10 cellular contexts compared by ENCODE assay signal in the genomic region with DNA sequence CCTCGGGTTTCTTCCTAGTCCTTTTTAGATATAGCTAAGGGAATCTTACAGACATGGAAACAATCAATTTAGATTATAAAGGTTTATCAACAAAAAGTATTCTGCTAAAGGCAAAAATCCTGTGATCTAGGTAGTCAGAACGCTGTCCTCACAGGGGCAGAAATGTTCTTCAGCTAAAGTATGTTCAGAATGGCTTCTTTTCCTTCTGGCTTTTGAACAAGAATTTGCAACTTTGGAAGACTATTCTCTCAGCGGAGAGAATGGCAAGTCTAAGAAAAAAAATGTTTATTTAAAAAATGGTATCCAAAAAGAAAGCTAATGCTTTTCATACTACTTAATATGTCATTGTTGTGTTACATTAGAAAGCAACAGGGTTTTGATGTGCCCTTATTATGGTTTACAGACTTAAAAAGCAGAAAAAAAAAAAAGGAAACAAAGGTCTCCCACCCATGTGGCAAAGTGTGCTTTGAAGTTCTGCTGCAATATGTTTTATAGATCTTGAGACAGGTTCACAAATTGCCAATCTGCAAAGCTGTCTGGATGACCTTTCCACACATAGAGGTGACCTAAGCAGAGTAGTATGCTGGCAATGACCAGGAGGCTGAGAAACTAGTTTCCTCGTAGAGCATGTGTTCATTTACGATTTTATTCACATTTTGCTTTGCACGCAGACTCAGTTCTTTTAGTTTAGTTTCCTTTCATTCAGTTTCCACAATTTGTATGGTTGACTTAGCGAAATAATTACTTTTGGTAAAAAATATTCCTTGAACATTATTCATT.
A peak's percentile ranks its signal among the peaks of the same experiment; 100 is the strongest.
DNase-seq lines count a peak whose midpoint lies in the region; ATAC-seq, FAIRE-seq and TF ChIP-seq lines count a peak whose summit lies in the region.
"Had no signal": no experiment of that assay in that cellular context is flagged by ENCODE, and none has a peak within 500 bp of the region (broad histone marks: within the 10 kb centered on the region; RNA-seq: fewer than 3 reads in every experiment).

No MANE protein-coding gene starts in this region.

- ATAC-seq in HG03439 (IDR thresholded peaks at IDR 0.05; ENCODE audit: unreplicated experiment), result no peak

- no peaks in the 10 kb centered on the region for H3K36me3 ChIP-seq in WERI-Rb-1

- TF ChIP-seq CTCF in WERI-Rb-1 (IDR thresholded peaks at IDR 0.05; ENCODE audit: low read depth, low read length), result no peak

- no peak for DNase-seq in GM19239 (ENCODE audit: insufficient read length, low spot score)
- peak; percentile 74 for DNase-seq in astrocyte of the hippocampus (ENCODE audit: low read depth, low spot score)
- DNase-seq in HuH-7.5 (ENCODE audit: low spot score), result no peak
- DNase-seq in inferior parietal cortex (ENCODE audit: extremely low spot score), result no peak
- DNase-seq in WERI-Rb-1, result no peak
- DNase-seq: activated CD8-positive, alpha-beta memory T cell treated with anti-CD3 and anti-CD28 coated beads, Interleukin-2, amount 50 U/mL, for 4 hours; NCI-H1105 treated with DMSO at 0.1 percent for 48 hours had no signal

- no peaks in the 10 kb centered on the region for H3K27me3 ChIP-seq in WERI-Rb-1 (ENCODE audit: insufficient read depth, low read depth, severe bottlenecking)

- peak; percentile 8 for FAIRE-seq in GM19239 (lab: Jason Lieb, UNC)
- FAIRE-seq in islet of Langerhans (lab: Jason Lieb, UNC), result peak; percentile 17

- H3K9me3 ChIP-seq in WERI-Rb-1 (ENCODE audit: severe bottlenecking), result no peaks in the 10 kb centered on the region

- H3K4me3 ChIP-seq in skin epidermis, result no peak overlapping the region
- H3K4me3 ChIP-seq in WERI-Rb-1 (ENCODE audit: low read depth, low read length), result no peak overlapping the region

- peak overlapping the region in 16 of 21 experiments; percentile 5 to 82 (median 39) for H3K27ac ChIP-seq in skin epidermis
- H3K27ac ChIP-seq in WERI-Rb-1, result no peak overlapping the region
